ENCODE assay signal across 17 cellular contexts in the genomic region with DNA sequence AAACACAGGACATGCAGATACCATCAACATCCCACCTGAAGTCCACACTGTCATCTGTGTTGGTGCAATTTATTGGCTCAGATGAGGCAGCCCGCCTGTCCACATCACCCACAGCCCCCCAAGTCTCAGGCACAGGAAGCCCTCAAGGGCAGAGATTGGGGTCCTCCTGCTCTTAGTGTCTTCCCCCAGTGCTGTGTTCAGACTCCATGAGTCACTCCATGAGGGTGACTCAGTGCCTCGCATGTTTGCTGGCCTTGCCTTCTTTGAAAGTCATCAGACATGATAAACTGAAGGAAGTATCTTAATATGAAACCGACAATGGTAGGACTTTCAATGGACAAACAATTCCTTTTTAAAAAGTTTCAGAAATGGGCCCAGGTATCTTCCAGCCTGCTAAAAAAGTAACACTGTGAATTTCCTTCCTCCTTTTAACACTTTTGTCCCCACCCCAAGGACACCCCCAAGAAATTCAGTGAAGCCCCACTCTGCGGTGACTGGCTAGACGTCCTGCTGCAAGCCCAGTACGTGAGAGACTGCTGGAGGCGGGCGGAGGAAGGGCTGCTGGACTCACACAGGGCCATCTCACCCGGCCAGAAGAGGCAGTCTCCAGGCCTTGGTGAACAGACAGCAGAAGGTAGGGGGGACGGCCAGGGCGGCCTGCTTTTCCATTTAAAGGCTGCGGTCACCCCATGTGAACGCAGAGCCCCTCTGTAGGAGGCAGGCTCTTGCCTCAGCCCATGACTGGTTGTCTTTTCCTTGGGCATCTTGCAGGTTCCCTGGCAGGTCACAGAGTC. TPM values are rescaled to one million over a fixed set of nuclear protein-coding genes. Genes with fewer than 3 reads are reported as not detected.
DNase-seq lines count a peak whose midpoint lies in the region; ATAC-seq and TF ChIP-seq lines count a peak whose summit lies in the region.
"Had no signal": no experiment of that assay in that cellular context is flagged by ENCODE, and none has a peak within 500 bp of the region (broad histone marks: within the 10 kb centered on the region; RNA-seq: fewer than 3 reads in every experiment).

No MANE protein-coding gene starts in this region.

- H3K27me3 Mint-ChIP-seq in Calu3 (ENCODE audit: unreplicated experiment), result peaks cover 80% of the 10 kb centered on the region

- H3K36me3 ChIP-seq in brain microvascular endothelial cell (replicated peaks) (no peaks in the 10 kb centered on the region), left lung (no peaks in the 10 kb centered on the region)
- H3K36me3 ChIP-seq: BLaER1 treated with 17β-estradiol and CSF1 and Interleukin-3, amounts not matched to agents 10 nM and 100 nM; uterus had no signal

- CTCF ChIA-PET in Calu3 (lab: Charles Lee), result no interaction called here

- ATAC-seq in HG03342 (IDR thresholded peaks at IDR 0.05; ENCODE audit: unreplicated experiment), result no peak
- ATAC-seq in left lung, result no peak
- ATAC-seq: activated naive CD8-positive, alpha-beta T cell treated with anti-CD3 and anti-CD28 coated beads, Interleukin-2, amount 50 U/mL, for 24 hours; naive thymus-derived CD8-positive, alpha-beta T cell had no signal

- no peaks in the 10 kb centered on the region for H3K36me3 Mint-ChIP-seq in Calu3 (ENCODE audit: insufficient read depth, unreplicated experiment)
- H3K36me3 Mint-ChIP-seq: naive thymus-derived CD8-positive, alpha-beta T cell had no signal

- H3K9me3 Mint-ChIP-seq in Calu3 (ENCODE audit: low read depth, unreplicated experiment), result no peaks in the 10 kb centered on the region
- H3K9me3 Mint-ChIP-seq: activated B cell treated with CpG ODN at 0.5 μM for 24 hours; activated naive CD8-positive, alpha-beta T cell treated with anti-CD3 and anti-CD28 coated beads, Interleukin-2, amount 50 U/mL, for 24 hours; naive thymus-derived CD8-positive, alpha-beta T cell had no signal

- DNase-seq in Caki2 (ENCODE audit: low read depth), result peak; percentile 21
- DNase-seq in LHCN-M2 (ENCODE audit: low read depth), result peak; percentile 36
- peak; percentile 78 for DNase-seq in brain microvascular endothelial cell
- peak; percentile 57 for DNase-seq in islet precursor cell
- DNase-seq in GM19240 (ENCODE audit: insufficient read length, low spot score), result no peak
- DNase-seq in left lung, result no peak
- no peak for DNase-seq in Calu3
- DNase-seq: activated B cell treated with CpG ODN at 0.5 μM for 24 hours; activated naive CD8-positive, alpha-beta T cell treated with anti-CD3 and anti-CD28 coated beads, Interleukin-2, amount 50 U/mL, for 24 hours; glutamatergic neuron; naive thymus-derived CD8-positive, alpha-beta T cell; NCI-H2171 treated with DMSO at 0.1 percent for 48 hours; uterus had no signal

- H3K4me3 ChIP-seq in brain microvascular endothelial cell (ENCODE audit: low read depth, low read length), result no peak overlapping the region
- no peak overlapping the region for H3K4me3 ChIP-seq in left lung
- H3K4me3 ChIP-seq: BLaER1 treated with 17β-estradiol and CSF1 and Interleukin-3, amounts not matched to agents 10 nM and 100 nM; uterus had no signal

- H3K4me1 ChIP-seq in left lung, result peaks cover 0 to 5% of the 10 kb centered on the region in 2 donors
- H3K4me1 ChIP-seq: uterus had no signal

- peak; percentile 2 for TF ChIP-seq CTCF in brain microvascular endothelial cell (IDR thresholded peaks at IDR 0.05; ENCODE audit: low read depth, low read length, missing control alignments)
- no peak for TF ChIP-seq CTCF in left lung (IDR thresholded peaks at IDR 0.05)
- no peak for TF ChIP-seq CTCF in Calu3 (IDR thresholded peaks at IDR 0.05; ENCODE audit: unreplicated experiment)

- H3K27ac ChIP-seq in brain microvascular endothelial cell (peak overlapping the region; percentile 28), left lung (no peak overlapping the region)
- H3K27ac ChIP-seq: BLaER1 treated with 17β-estradiol and CSF1 and Interleukin-3, amounts not matched to agents 10 nM and 100 nM; uterus had no signal

- BruUV-seq in Calu3 (replicated peaks; lab: Mats Ljungman, UMichigan), result no TSS peak

- H3K27me3 ChIP-seq in brain microvascular endothelial cell (replicated peaks) (no peaks in the 10 kb centered on the region), left lung (no peaks in the 10 kb centered on the region)
- H3K27me3 ChIP-seq: BLaER1 treated with 17β-estradiol and CSF1 and Interleukin-3, amounts not matched to agents 10 nM and 100 nM; uterus had no signal

- H3K9me3 ChIP-seq in left lung, result no peaks in the 10 kb centered on the region
- H3K9me3 ChIP-seq: BLaER1 treated with 17β-estradiol and CSF1 and Interleukin-3, amounts not matched to agents 10 nM and 100 nM; uterus had no signal

- H3K4me3 Mint-ChIP-seq in Calu3 (ENCODE audit: low read depth, unreplicated experiment), result no peak overlapping the region
- H3K4me3 Mint-ChIP-seq: activated B cell treated with CpG ODN at 0.5 μM for 24 hours; activated naive CD8-positive, alpha-beta T cell treated with anti-CD3 and anti-CD28 coated beads, Interleukin-2, amount 50 U/mL, for 24 hours; naive thymus-derived CD8-positive, alpha-beta T cell had no signal

- H3K27ac Mint-ChIP-seq in Calu3 (ENCODE audit: unreplicated experiment), result no peak overlapping the region
- H3K27ac Mint-ChIP-seq: activated B cell treated with CpG ODN at 0.5 μM for 24 hours; activated naive CD8-positive, alpha-beta T cell treated with anti-CD3 and anti-CD28 coated beads, Interleukin-2, amount 50 U/mL, for 24 hours; naive thymus-derived CD8-positive, alpha-beta T cell had no signal

- peaks cover 7% of the 10 kb centered on the region for H3K4me1 Mint-ChIP-seq in Calu3 (ENCODE audit: low read depth, unreplicated experiment)
- H3K4me1 Mint-ChIP-seq: activated naive CD8-positive, alpha-beta T cell treated with anti-CD3 and anti-CD28 coated beads, Interleukin-2, amount 50 U/mL, for 24 hours had no signal

- in situ Hi-C loops in Caki2 (cut with HindIII; ENCODE audit: low pct_unique_long_range_greater_than_20kb, low sequenced_read_pairs) (no loop called here), brain microvascular endothelial cell (cut with HindIII; ENCODE audit: low pct_ligation_motif_present, low sequenced_read_pairs) (no loop called here)

- intact Hi-C loops in left lung (cut with DNase I), result loop anchor here in 1 of 2 donors (10.0 kb wide), 1 partner anchor 519 kb away; no protein-coding TSS in a partner anchor
- intact Hi-C loops in Calu3 (cut with micrococcal nuclease; ENCODE audit: unreplicated experiment), result no loop called here

RNA-seq across cellular contexts. Expression of gene KCNK16, which starts 43.0 kb away (rescaled TPM):
- not detected in 2 replicates for total RNA-seq in Caki2 (2014; rRNA removed; shearing (Covaris generic); ENCODE audit: low replicate concordance)
- total RNA-seq in LHCN-M2 (2014; rRNA removed) (not detected in 2 replicates), left lung (not detected), Calu3 (2022) (not detected in 2 replicates)
- not detected for polyA plus RNA-seq in LHCN-M2 (2012)
- total RNA-seq: activated B cell treated with CpG ODN at 0.5 μM for 24 hours; G401; kidney epithelial cell; naive thymus-derived CD8-positive, alpha-beta T cell; uterus had no signal
- polyA plus RNA-seq: naive thymus-derived CD8-positive, alpha-beta T cell had no signal

RNA-seq across cellular contexts. Expression of gene KCNK17, which starts 51.3 kb away (rescaled TPM):
- not detected in 2 replicates for total RNA-seq in Caki2 (2014; rRNA removed; shearing (Covaris generic); ENCODE audit: low replicate concordance)
- not detected in 2 replicates for total RNA-seq in LHCN-M2 (2014; rRNA removed)
- polyA plus RNA-seq in LHCN-M2 (2012), result not detected
- total RNA-seq in left lung, result 1 to 10 TPM; 4.8 to 5.2 TPM
- not detected in 2 replicates for total RNA-seq in Calu3 (2022)
- total RNA-seq: activated B cell treated with CpG ODN at 0.5 μM for 24 hours; G401; kidney epithelial cell; naive thymus-derived CD8-positive, alpha-beta T cell had no signal
- polyA plus RNA-seq: naive thymus-derived CD8-positive, alpha-beta T cell had no signal

Comparison
In these comparisons a context has a peak if more than half of its experiments do, and no peak if none do; other contexts are left out.
1. DNase-seq: peak in Caki2 (single experiment), LHCN-M2 (single experiment), brain microvascular endothelial cell (single experiment) and islet precursor cell (single experiment); none in GM19240 (single experiment), left lung (0 of 2) and Calu3 (single experiment).